In genomic region chr1:241639040-241639652, GRCh38 we compare ENCODE assay signal across 8 cellular contexts. TPM values are rescaled to one million over a fixed set of nuclear protein-coding genes. Genes with fewer than 3 reads are reported as not detected.
DNase-seq lines count a peak whose midpoint lies in the region; ATAC-seq and TF ChIP-seq lines count a peak whose summit lies in the region.

No MANE protein-coding gene starts in this region.

- H3K4me1 ChIP-seq in breast epithelium = no peaks in the 10 kb centered on the region

- peaks cover 50% of the 10 kb centered on the region for H3K4me1 Mint-ChIP-seq in activated CD4-positive, alpha-beta T cell treated with anti-CD3 and anti-CD28 coated beads for 36 hours
- H3K4me1 Mint-ChIP-seq in mesothelial cell of epicardium = peaks cover 29% of the 10 kb centered on the region

- TF ChIP-seq POLR2A in breast epithelium (IDR thresholded peaks at IDR 0.05) = no peak

- H3K27ac ChIP-seq in breast epithelium = peak overlapping the region; percentile 71 to 86

- POLR2A ChIA-PET in activated CD4-positive, alpha-beta T cell treated with anti-CD3 and anti-CD28 coated beads for 36 hours (lab: Charles Lee) = interaction anchor here (0.6 kb wide), 1 partner anchor 211 kb away, joined by 4 read pairs; no protein-coding TSS in a partner anchor

- H3K36me3 Mint-ChIP-seq in activated CD4-positive, alpha-beta T cell treated with anti-CD3 and anti-CD28 coated beads for 36 hours (ENCODE audit: low read depth) = peaks cover 32% of the 10 kb centered on the region
- peaks cover 15% of the 10 kb centered on the region for H3K36me3 Mint-ChIP-seq in mesothelial cell of epicardium

- no peaks in the 10 kb centered on the region for H3K9me3 ChIP-seq in breast epithelium

- H3K4me3 Mint-ChIP-seq in activated CD4-positive, alpha-beta T cell treated with anti-CD3 and anti-CD28 coated beads for 36 hours = peak overlapping the region; percentile 77
- peak overlapping the region; percentile 83 for H3K4me3 Mint-ChIP-seq in mesothelial cell of epicardium

- intact Hi-C loops in activated CD4-positive, alpha-beta T cell treated with anti-CD3 and anti-CD28 coated beads for 36 hours (cut with DNase I, micrococcal nuclease) = no loop called here
- intact Hi-C loops in breast epithelium (cut with DNase I; ENCODE audit: low total_unique reads) = no loop called here

- H3K27me3 Mint-ChIP-seq in activated CD4-positive, alpha-beta T cell treated with anti-CD3 and anti-CD28 coated beads for 36 hours = no peaks in the 10 kb centered on the region
- no peaks in the 10 kb centered on the region for H3K27me3 Mint-ChIP-seq in mesothelial cell of epicardium (ENCODE audit: low read depth)

- H3K27me3 ChIP-seq in breast epithelium = no peaks in the 10 kb centered on the region

- TF ChIP-seq CTCF in breast epithelium (IDR thresholded peaks at IDR 0.05) (no peak), mesothelial cell of epicardium (IDR thresholded peaks at IDR 0.05; ENCODE audit: unreplicated experiment) (no peak)

- DNase-seq in activated CD4-positive, alpha-beta T cell treated with anti-CD3 and anti-CD28 coated beads for 36 hours = no peak
- no peak for DNase-seq in activated CD4-positive, alpha-beta T cell treated with anti-CD3 and anti-CD28 coated beads, Interleukin-2, amount 50 U/mL, for 48 hours
- DNase-seq in NAMALWA (ENCODE audit: low spot score) (peak; percentile 59), breast epithelium (ENCODE audit: low spot score in 2 of 2) (peak in 1 of 2 donors; percentile 21), mesothelial cell of epicardium (ENCODE audit: low spot score in 2 of 2, unreplicated experiment in 2 of 2) (no peak), NK-92 (lab: John Stamatoyannopoulos, UW; ENCODE audit: unreplicated experiment) (no peak), foreskin melanocyte (no peak)

- peak overlapping the region; percentile 80 for H3K27ac Mint-ChIP-seq in activated CD4-positive, alpha-beta T cell treated with anti-CD3 and anti-CD28 coated beads for 36 hours
- peak overlapping the region; percentile 48 for H3K27ac Mint-ChIP-seq in mesothelial cell of epicardium

- H3K4me3 ChIP-seq in breast epithelium = peak overlapping the region; percentile 69 to 96 (median 90)

- H3K9me3 Mint-ChIP-seq in activated CD4-positive, alpha-beta T cell treated with anti-CD3 and anti-CD28 coated beads for 36 hours (ENCODE audit: low read depth) = peaks cover 8% of the 10 kb centered on the region
- H3K9me3 Mint-ChIP-seq in mesothelial cell of epicardium = peaks cover 24% of the 10 kb centered on the region

- CTCF ChIA-PET in activated CD4-positive, alpha-beta T cell treated with anti-CD3 and anti-CD28 coated beads for 36 hours (lab: Charles Lee) = interaction anchor here (1.1 kb wide), 1 partner anchor 12 kb away, joined by 3 read pairs; no protein-coding TSS in a partner anchor

- no peak for ATAC-seq in activated CD4-positive, alpha-beta T cell treated with anti-CD3 and anti-CD28 coated beads for 36 hours
- no peak for ATAC-seq in GM21717 (IDR thresholded peaks at IDR 0.05; ENCODE audit: unreplicated experiment)

- no peaks in the 10 kb centered on the region for H3K36me3 ChIP-seq in breast epithelium

RNA-seq across cellular contexts. Expression of gene CHML, which starts 1.0 kb away (rescaled TPM):
- total RNA-seq in activated CD4-positive, alpha-beta T cell treated with anti-CD3 and anti-CD28 coated beads for 36 hours = 10 to 100 TPM; 13.4 to 16.5 TPM
- total RNA-seq in breast epithelium (1 to 10 TPM; 6.4 to 7.5 (median 7.2) TPM), mesothelial cell of epicardium (21.2 to 21.6 TPM (median 21.3 TPM) in 3 replicates)

RNA-seq across cellular contexts. Expression of gene OPN3, which starts 1.0 kb away (rescaled TPM):
- 10 to 100 TPM; 10.8 to 12.2 TPM for total RNA-seq in activated CD4-positive, alpha-beta T cell treated with anti-CD3 and anti-CD28 coated beads for 36 hours
- 10 to 100 TPM; 12.0 to 22.4 (median 16.1) TPM for total RNA-seq in breast epithelium
- total RNA-seq in mesothelial cell of epicardium = 14.4 to 15.1 TPM (median 14.6 TPM) in 3 replicates

RNA-seq across cellular contexts. Expression of gene WDR64, which starts 12.9 kb away (rescaled TPM):
- total RNA-seq in activated CD4-positive, alpha-beta T cell treated with anti-CD3 and anti-CD28 coated beads for 36 hours = not detected
- not detected for total RNA-seq in breast epithelium
- 0.47 TPM in 1 of 3 replicates, not detected in the others for total RNA-seq in mesothelial cell of epicardium
